Comparison of ENCODE assay signal across 17 cellular contexts in the genomic region with DNA sequence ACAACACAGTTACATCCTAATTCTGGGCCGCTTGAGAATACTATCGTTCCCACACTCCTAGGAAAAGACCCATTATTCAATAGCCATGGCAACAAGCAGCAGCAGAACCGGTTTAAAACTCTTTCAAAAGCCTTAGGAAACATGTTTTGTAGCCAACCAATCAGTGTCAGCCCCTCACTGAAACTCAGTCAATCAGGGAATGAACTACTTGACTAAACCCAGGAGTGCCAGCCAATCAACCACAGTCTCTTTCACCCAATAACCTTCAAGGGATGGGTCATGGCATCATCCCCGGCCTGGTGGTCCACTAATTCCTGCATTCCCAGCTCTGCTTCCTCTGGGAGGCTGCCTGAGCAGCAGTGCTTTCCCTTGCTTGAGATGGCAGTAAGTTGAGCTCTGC.
"Had no signal": no experiment of that assay in that cellular context is flagged by ENCODE, and none has a peak within 500 bp of the region (broad histone marks: within the 10 kb centered on the region; RNA-seq: fewer than 3 reads in every experiment).

No MANE protein-coding gene starts in this region.

- H3K4me3 ChIP-seq: hepatocyte, mucosa of descending colon, pancreas, tibial artery had no signal

- H3K4me2 ChIP-seq: hepatocyte had no signal

- H3K4me1 ChIP-seq: pancreas, tibial artery had no signal

- H3K9me3 Mint-ChIP-seq: activated CD4-positive, alpha-beta memory T cell treated with anti-CD3 and anti-CD28 coated beads for 36 hours; dendritic cell treated with granulocyte-macrophage colony-stimulating factor and Interleukin-4, amounts not matched to agents 40 ng/mL and 50 ng/mL, for 4 days had no signal

- H3K36me3 ChIP-seq: neutrophil, pancreas, tibial artery, WERI-Rb-1 had no signal

- H3K36me3 Mint-ChIP-seq: activated CD4-positive, alpha-beta memory T cell treated with anti-CD3 and anti-CD28 coated beads for 36 hours; activated naive CD8-positive, alpha-beta T cell had no signal

- H3K79me2 ChIP-seq: hepatocyte had no signal

- H3K4me3 Mint-ChIP-seq: activated CD4-positive, alpha-beta memory T cell treated with anti-CD3 and anti-CD28 coated beads for 36 hours; activated CD4-positive, alpha-beta T cell treated with anti-CD3 and anti-CD28 coated beads for 36 hours; activated naive CD8-positive, alpha-beta T cell; dendritic cell treated with granulocyte-macrophage colony-stimulating factor and Interleukin-4, amounts not matched to agents 40 ng/mL and 50 ng/mL, for 4 days; naive B cell; stimulated activated naive B cell treated with anti-CD40 and anti-IgM and Interleukin-4, amounts not matched to agents 10 μg/mL and 1 μg/mL and 100 μg/mL, for 72 hours had no signal

- H2AFZ ChIP-seq: hepatocyte had no signal

- DNase-seq: activated CD4-positive, alpha-beta memory T cell treated with anti-CD3 and anti-CD28 coated beads for 36 hours; activated CD4-positive, alpha-beta T cell treated with anti-CD3 and anti-CD28 coated beads for 36 hours; effector memory CD4-positive, alpha-beta T cell; foreskin fibroblast; islet precursor cell; left colon; mucosa of descending colon; naive B cell; pancreas; stimulated activated naive B cell treated with anti-CD40 and anti-IgM and Interleukin-4, amounts not matched to agents 10 μg/mL and 1 μg/mL and 100 μg/mL, for 72 hours; SW 1271; tibial artery; WERI-Rb-1 had no signal

- H3K27ac Mint-ChIP-seq: activated CD4-positive, alpha-beta memory T cell treated with anti-CD3 and anti-CD28 coated beads for 36 hours; activated CD4-positive, alpha-beta T cell treated with anti-CD3 and anti-CD28 coated beads for 36 hours; activated naive CD8-positive, alpha-beta T cell; dendritic cell treated with granulocyte-macrophage colony-stimulating factor and Interleukin-4, amounts not matched to agents 40 ng/mL and 50 ng/mL, for 4 days; stimulated activated naive B cell treated with anti-CD40 and anti-IgM and Interleukin-4, amounts not matched to agents 10 μg/mL and 1 μg/mL and 100 μg/mL, for 72 hours had no signal

- ATAC-seq: activated CD4-positive, alpha-beta T cell treated with anti-CD3 and anti-CD28 coated beads for 36 hours; left colon; mucosa of descending colon; stimulated activated naive B cell treated with anti-CD40 and anti-IgM and Interleukin-4, amounts not matched to agents 10 μg/mL and 1 μg/mL and 100 μg/mL, for 72 hours had no signal

- H3K27me3 Mint-ChIP-seq: activated naive CD8-positive, alpha-beta T cell had no signal

- H3K27ac ChIP-seq: hepatocyte, neutrophil, pancreas, tibial artery, WERI-Rb-1 had no signal

- H3K27me3 ChIP-seq: hepatocyte, pancreas, tibial artery had no signal
